1 cellular context compared by ENCODE assay signal in the genomic region with DNA sequence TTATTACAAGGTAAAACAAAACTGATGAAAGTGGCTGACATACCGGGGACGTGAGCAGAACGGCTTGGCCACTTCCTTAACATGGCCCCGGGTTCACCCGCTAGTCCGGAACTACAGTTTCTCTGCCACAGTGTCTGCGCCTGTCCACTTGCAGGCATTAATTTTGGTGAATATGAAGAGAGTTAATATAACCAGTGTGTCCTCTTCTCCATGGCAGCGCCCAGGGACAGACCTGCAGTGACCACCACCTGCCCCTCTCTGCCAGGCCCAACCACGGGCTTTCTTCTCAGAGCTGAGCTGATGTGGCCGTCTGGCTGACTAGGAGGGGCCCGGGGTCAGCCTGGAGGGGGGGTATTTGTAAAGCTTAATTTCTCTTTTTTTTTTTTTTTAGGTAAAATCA.
TF ChIP-seq lines count a peak whose summit lies in the region.

No MANE protein-coding gene starts in this region.

TF ChIP-seq in H1, 55 proteins besides CTCF, POLR2A, EP300 and RAD21:
- no peak for TF ChIP-seq SRF (IDR thresholded peaks at IDR 0.05; ENCODE audit: low read depth, low read length)
- no peak for TF ChIP-seq NANOG (IDR thresholded peaks at IDR 0.05; ENCODE audit: insufficient read depth, low read depth, low read length, poor library complexity, severe bottlenecking)
- no peak for TF ChIP-seq GABPA (IDR thresholded peaks at IDR 0.05; ENCODE audit: borderline replicate concordance, insufficient read depth, low read length)
- no peak for TF ChIP-seq TEAD4 (IDR thresholded peaks at IDR 0.05; ENCODE audit: low read depth, low read length)
- no peak for TF ChIP-seq SUZ12 (IDR thresholded peaks at IDR 0.05; ENCODE audit: low read length)
- TF ChIP-seq JUND (IDR thresholded peaks at IDR 0.05; ENCODE audit: low read length): no peak
- TF ChIP-seq YY1 (IDR thresholded peaks at IDR 0.05; ENCODE audit: low read depth, low read length): no peak
- no peak for TF ChIP-seq CBX8 (IDR thresholded peaks at IDR 0.05; ENCODE audit: borderline replicate concordance, low read depth, low read length)
- TF ChIP-seq SAP30 (IDR thresholded peaks at IDR 0.05; ENCODE audit: insufficient read depth, insufficient replicate concordance, low read length): no peak
- no peak for TF ChIP-seq CBX5 (IDR thresholded peaks at IDR 0.05; ENCODE audit: low read depth, low read length)
- TF ChIP-seq ZNF274 (IDR thresholded peaks at IDR 0.05; ENCODE audit: borderline replicate concordance, extremely low read depth, low read length): no peak
- no peak for TF ChIP-seq HDAC2 (IDR thresholded peaks at IDR 0.05; ENCODE audit: borderline replicate concordance in 1 of 2, low read depth in 2 of 2, low read length in 2 of 2)
- TF ChIP-seq CHD7 (IDR thresholded peaks at IDR 0.05; ENCODE audit: insufficient replicate concordance, low read length): no peak
- TF ChIP-seq KDM4A (IDR thresholded peaks at IDR 0.05; ENCODE audit: low read depth, low read length, severe bottlenecking): no peak
